Comparison of ENCODE assay signal across 20 cellular contexts in genomic region chr1:64839270-64839669, GRCh38.
"Had no signal": no experiment of that assay in that cellular context is flagged by ENCODE, and none has a peak within 500 bp of the region (broad histone marks: within the 10 kb centered on the region; RNA-seq: fewer than 3 reads in every experiment).

No MANE protein-coding gene starts in this region.

- H3K27ac ChIP-seq: heart right ventricle, suprapubic skin, transverse colon, uterus had no signal

- H3K4me3 Mint-ChIP-seq: activated B cell treated with CpG ODN at 0.5 μM for 24 hours; activated T-helper 17 cell treated with anti-CD3 and anti-CD28 coated beads, Interleukin-2, amount 50 U/mL, for 72 hours; brain; nephron; stimulated activated naive CD8-positive, alpha-beta T cell treated with anti-CD3 and anti-CD28 coated beads, Interleukin-15, amount 100 ng/mL, for 72 hours had no signal

- H3K27me3 ChIP-seq: heart right ventricle, suprapubic skin, transverse colon, uterus had no signal

- H3K9ac ChIP-seq: SK-N-SH had no signal

- H3K9me3 Mint-ChIP-seq: activated B cell treated with CpG ODN at 0.5 μM for 24 hours; activated T-helper 17 cell treated with anti-CD3 and anti-CD28 coated beads, Interleukin-2, amount 50 U/mL, for 72 hours; brain; nephron; stimulated activated naive CD8-positive, alpha-beta T cell treated with anti-CD3 and anti-CD28 coated beads, Interleukin-15, amount 100 ng/mL, for 72 hours had no signal

- H3K27ac Mint-ChIP-seq: activated T-helper 17 cell treated with anti-CD3 and anti-CD28 coated beads, Interleukin-2, amount 50 U/mL, for 72 hours had no signal

- H3K4me1 Mint-ChIP-seq: activated T-helper 17 cell treated with anti-CD3 and anti-CD28 coated beads, Interleukin-2, amount 50 U/mL, for 72 hours; brain; stimulated activated naive CD8-positive, alpha-beta T cell treated with anti-CD3 and anti-CD28 coated beads, Interleukin-15, amount 100 ng/mL, for 72 hours had no signal

- DNase-seq: activated B cell treated with CpG ODN at 0.5 μM for 24 hours; activated CD4-positive, alpha-beta T cell treated with anti-CD3 and anti-CD28 coated beads for 4 hours; activated naive CD4-positive, alpha-beta T cell; anterior cingulate cortex; heart right ventricle; mesendoderm; occipital lobe; posterior cingulate gyrus; SK-N-SH; stimulated activated CD4-positive, alpha-beta T cell treated with anti-CD3 and anti-CD28 coated beads, Interleukin-12 subunit alpha, Interleukin-12 subunit beta, amount 100 ng/mL, for 4 hours; stimulated activated CD4-positive, alpha-beta T cell treated with anti-CD3 and anti-CD28 coated beads, Interleukin-2, amount 100 ng/mL, for 24 hours; stimulated activated naive CD8-positive, alpha-beta T cell treated with anti-CD3 and anti-CD28 coated beads, Interleukin-15, amount 100 ng/mL, for 72 hours; transverse colon; uterus had no signal

- H3K4me2 ChIP-seq: SK-N-SH had no signal

- H3K9me3 ChIP-seq: heart right ventricle, SK-N-SH, suprapubic skin, transverse colon, uterus had no signal

- FAIRE-seq: colon, endometrium had no signal

- H3K27me3 Mint-ChIP-seq: activated B cell treated with CpG ODN at 0.5 μM for 24 hours; activated T-helper 17 cell treated with anti-CD3 and anti-CD28 coated beads, Interleukin-2, amount 50 U/mL, for 72 hours; stimulated activated naive CD8-positive, alpha-beta T cell treated with anti-CD3 and anti-CD28 coated beads, Interleukin-15, amount 100 ng/mL, for 72 hours had no signal

- H3K4me1 ChIP-seq: transverse colon, uterus had no signal

- H3K36me3 ChIP-seq: uterus had no signal

- H3K4me3 ChIP-seq: heart right ventricle, suprapubic skin, transverse colon, uterus had no signal

- ATAC-seq: activated T-helper 17 cell treated with anti-CD3 and anti-CD28 coated beads, Interleukin-2, amount 50 U/mL, for 72 hours; stimulated activated naive CD8-positive, alpha-beta T cell treated with anti-CD3 and anti-CD28 coated beads, Interleukin-15, amount 100 ng/mL, for 72 hours had no signal
